1 cellular context compared by ENCODE assay signal in the genomic region with DNA sequence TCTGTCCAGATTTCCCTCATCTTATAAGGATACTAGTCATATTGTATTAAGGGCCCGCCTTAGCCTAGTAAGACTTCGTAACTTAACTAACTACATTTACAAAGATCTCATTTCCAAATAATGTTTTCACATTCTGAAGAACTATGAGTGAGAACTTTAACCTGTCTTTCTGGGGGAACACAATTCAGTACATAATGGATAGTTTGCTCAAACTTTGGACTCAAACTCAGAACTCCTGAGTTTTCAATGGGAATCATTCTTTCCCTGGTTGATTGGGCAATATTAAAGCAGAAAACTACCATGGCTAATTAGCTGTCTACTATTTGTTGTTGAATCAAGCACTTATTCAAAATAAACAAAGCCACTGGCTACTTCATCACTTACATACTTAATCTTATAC.
A peak's percentile ranks its signal among the peaks of the same experiment; 100 is the strongest.
TF ChIP-seq lines count a peak whose summit lies in the region.

No MANE protein-coding gene starts in this region.

TF ChIP-seq in HepG2, 621 proteins besides CTCF, POLR2A, EP300 and RAD21 (continued from another document and continues in another):
- TF ChIP-seq, protein P1, sequence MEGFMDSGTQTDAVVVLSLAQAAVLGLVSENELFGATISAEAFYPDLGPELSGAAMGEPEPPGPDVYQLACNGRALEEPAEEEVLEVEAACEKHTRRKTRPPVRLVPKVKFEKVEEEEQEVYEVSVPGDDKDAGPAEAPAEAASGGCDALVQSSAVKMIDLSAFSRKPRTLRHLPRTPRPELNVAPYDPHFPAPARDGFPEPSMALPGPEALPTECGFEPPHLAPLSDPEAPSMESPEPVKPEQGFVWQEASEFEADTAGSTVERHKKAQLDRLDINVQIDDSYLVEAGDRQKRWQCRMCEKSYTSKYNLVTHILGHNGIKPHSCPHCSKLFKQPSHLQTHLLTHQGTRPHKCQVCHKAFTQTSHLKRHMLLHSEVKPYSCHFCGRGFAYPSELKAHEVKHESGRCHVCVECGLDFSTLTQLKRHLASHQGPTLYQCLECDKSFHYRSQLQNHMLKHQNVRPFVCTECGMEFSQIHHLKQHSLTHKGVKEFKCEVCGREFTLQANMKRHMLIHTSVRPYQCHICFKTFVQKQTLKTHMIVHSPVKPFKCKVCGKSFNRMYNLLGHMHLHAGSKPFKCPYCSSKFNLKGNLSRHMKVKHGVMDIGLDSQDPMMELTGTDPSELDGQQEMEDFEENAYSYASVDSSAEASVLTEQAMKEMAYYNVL (CRISPR knock-in tag; IDR thresholded peaks at IDR 0.05; ENCODE audit: borderline replicate concordance), result peak; percentile 29; the same call in 1 of the 2 replicates
- no peak for TF ChIP-seq ZNF343 (CRISPR knock-in tag; IDR thresholded peaks at IDR 0.05)
- TF ChIP-seq TBX3 (IDR thresholded peaks at IDR 0.05; ENCODE audit: borderline replicate concordance), result peak; percentile 61
- peak; percentile 35 for TF ChIP-seq SKI (IDR thresholded peaks at IDR 0.05; ENCODE audit: partially characterized antibody)
- peak; percentile 81; the same call in 1 of the 2 replicates for TF ChIP-seq SOX5 (CRISPR knock-in tag; IDR thresholded peaks at IDR 0.05; ENCODE audit: borderline replicate concordance)
- TF ChIP-seq JUN (CRISPR knock-in tag; IDR thresholded peaks at IDR 0.05), result 0 out of 2 replicates have a peak, but pooled peaks have one; percentile 14
- TF ChIP-seq ATF1 (CRISPR knock-in tag; IDR thresholded peaks at IDR 0.05), result peak; percentile 14; the same call in 1 of the 2 replicates
- peak; percentile 84 for TF ChIP-seq CREM (IDR thresholded peaks at IDR 0.05)
- TF ChIP-seq CREM (CRISPR knock-in tag; IDR thresholded peaks at IDR 0.05), result no peak
- TF ChIP-seq, protein P2, sequence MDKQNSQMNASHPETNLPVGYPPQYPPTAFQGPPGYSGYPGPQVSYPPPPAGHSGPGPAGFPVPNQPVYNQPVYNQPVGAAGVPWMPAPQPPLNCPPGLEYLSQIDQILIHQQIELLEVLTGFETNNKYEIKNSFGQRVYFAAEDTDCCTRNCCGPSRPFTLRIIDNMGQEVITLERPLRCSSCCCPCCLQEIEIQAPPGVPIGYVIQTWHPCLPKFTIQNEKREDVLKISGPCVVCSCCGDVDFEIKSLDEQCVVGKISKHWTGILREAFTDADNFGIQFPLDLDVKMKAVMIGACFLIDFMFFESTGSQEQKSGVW (CRISPR knock-in tag; IDR thresholded peaks at IDR 0.05; ENCODE audit: borderline replicate concordance), result no peak
- TF ChIP-seq YY1 (IDR thresholded peaks at IDR 0.05; ENCODE audit: insufficient read depth, insufficient replicate concordance, low read depth, low read length), result no peak
- TF ChIP-seq, protein P3, sequence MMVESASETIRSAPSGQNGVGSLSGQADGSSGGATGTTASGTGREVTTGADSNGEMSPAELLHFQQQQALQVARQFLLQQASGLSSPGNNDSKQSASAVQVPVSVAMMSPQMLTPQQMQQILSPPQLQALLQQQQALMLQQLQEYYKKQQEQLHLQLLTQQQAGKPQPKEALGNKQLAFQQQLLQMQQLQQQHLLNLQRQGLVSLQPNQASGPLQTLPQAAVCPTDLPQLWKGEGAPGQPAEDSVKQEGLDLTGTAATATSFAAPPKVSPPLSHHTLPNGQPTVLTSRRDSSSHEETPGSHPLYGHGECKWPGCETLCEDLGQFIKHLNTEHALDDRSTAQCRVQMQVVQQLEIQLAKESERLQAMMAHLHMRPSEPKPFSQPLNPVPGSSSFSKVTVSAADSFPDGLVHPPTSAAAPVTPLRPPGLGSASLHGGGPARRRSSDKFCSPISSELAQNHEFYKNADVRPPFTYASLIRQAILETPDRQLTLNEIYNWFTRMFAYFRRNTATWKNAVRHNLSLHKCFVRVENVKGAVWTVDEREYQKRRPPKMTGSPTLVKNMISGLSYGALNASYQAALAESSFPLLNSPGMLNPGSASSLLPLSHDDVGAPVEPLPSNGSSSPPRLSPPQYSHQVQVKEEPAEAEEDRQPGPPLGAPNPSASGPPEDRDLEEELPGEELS (CRISPR knock-in tag; IDR thresholded peaks at IDR 0.05), result peak; percentile 90
- peak; percentile 81; the same call in 1 of the 2 replicates for TF ChIP-seq DPF2 (CRISPR knock-in tag; IDR thresholded peaks at IDR 0.05; ENCODE audit: borderline replicate concordance, low read depth)
- TF ChIP-seq FOXJ3 (CRISPR knock-in tag; IDR thresholded peaks at IDR 0.05; ENCODE audit: borderline replicate concordance), result peak; percentile 90; the same call in 1 of the 2 replicates
- TF ChIP-seq, protein P4, sequence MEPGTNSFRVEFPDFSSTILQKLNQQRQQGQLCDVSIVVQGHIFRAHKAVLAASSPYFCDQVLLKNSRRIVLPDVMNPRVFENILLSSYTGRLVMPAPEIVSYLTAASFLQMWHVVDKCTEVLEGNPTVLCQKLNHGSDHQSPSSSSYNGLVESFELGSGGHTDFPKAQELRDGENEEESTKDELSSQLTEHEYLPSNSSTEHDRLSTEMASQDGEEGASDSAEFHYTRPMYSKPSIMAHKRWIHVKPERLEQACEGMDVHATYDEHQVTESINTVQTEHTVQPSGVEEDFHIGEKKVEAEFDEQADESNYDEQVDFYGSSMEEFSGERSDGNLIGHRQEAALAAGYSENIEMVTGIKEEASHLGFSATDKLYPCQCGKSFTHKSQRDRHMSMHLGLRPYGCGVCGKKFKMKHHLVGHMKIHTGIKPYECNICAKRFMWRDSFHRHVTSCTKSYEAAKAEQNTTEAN (CRISPR knock-in tag; conservative IDR thresholded peaks at IDR 0.05), result no peak
- peak; percentile 37; the same call in 1 of the 2 replicates for TF ChIP-seq MIER3 (CRISPR knock-in tag; IDR thresholded peaks at IDR 0.05; ENCODE audit: borderline replicate concordance)
- no peak for TF ChIP-seq PTBP1 (IDR thresholded peaks at IDR 0.05; ENCODE audit: low read depth, low read length, poor library complexity, severe bottlenecking)
- TF ChIP-seq GATAD2A (CRISPR knock-in tag; IDR thresholded peaks at IDR 0.05), result peak; percentile 83
- no peak for TF ChIP-seq ZNF644 (CRISPR knock-in tag; IDR thresholded peaks at IDR 0.05; ENCODE audit: low read depth)
- 0 out of 2 replicates have a peak, but pooled peaks have one; percentile 28 for TF ChIP-seq ZNF761 (CRISPR knock-in tag; conservative IDR thresholded peaks at IDR 0.05)
- TF ChIP-seq ZKSCAN5 (CRISPR knock-in tag; IDR thresholded peaks at IDR 0.05), result no peak
- TF ChIP-seq KLF12 (CRISPR knock-in tag; IDR thresholded peaks at IDR 0.05; ENCODE audit: borderline replicate concordance), result no peak
- TF ChIP-seq ZNF879 (CRISPR knock-in tag; IDR thresholded peaks at IDR 0.05), result no peak
- TF ChIP-seq, protein P5, sequence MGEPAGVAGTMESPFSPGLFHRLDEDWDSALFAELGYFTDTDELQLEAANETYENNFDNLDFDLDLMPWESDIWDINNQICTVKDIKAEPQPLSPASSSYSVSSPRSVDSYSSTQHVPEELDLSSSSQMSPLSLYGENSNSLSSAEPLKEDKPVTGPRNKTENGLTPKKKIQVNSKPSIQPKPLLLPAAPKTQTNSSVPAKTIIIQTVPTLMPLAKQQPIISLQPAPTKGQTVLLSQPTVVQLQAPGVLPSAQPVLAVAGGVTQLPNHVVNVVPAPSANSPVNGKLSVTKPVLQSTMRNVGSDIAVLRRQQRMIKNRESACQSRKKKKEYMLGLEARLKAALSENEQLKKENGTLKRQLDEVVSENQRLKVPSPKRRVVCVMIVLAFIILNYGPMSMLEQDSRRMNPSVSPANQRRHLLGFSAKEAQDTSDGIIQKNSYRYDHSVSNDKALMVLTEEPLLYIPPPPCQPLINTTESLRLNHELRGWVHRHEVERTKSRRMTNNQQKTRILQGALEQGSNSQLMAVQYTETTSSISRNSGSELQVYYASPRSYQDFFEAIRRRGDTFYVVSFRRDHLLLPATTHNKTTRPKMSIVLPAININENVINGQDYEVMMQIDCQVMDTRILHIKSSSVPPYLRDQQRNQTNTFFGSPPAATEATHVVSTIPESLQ (CRISPR knock-in tag; conservative IDR thresholded peaks at IDR 0.05), result no peak
- TF ChIP-seq PHB2 (IDR thresholded peaks at IDR 0.05; ENCODE audit: partially characterized antibody), result no peak
- TF ChIP-seq ZNF746 (CRISPR knock-in tag; IDR thresholded peaks at IDR 0.05), result no peak
- no peak for TF ChIP-seq STAT5B (CRISPR knock-in tag; IDR thresholded peaks at IDR 0.05)
- peak in 1 of 2 experiments; percentile 37; a peak in 1 of 4 replicates for TF ChIP-seq NR2F1 (CRISPR knock-in tag; IDR thresholded peaks at IDR 0.05)
- peak; percentile 87 for TF ChIP-seq HNF4G (IDR thresholded peaks at IDR 0.05; ENCODE audit: borderline replicate concordance, low read depth, low read length)
- TF ChIP-seq HNF4G (CRISPR knock-in tag; IDR thresholded peaks at IDR 0.05; ENCODE audit: borderline replicate concordance, low read depth), result peak; percentile 42; the same call in 1 of the 2 replicates
- TF ChIP-seq, protein P6, sequence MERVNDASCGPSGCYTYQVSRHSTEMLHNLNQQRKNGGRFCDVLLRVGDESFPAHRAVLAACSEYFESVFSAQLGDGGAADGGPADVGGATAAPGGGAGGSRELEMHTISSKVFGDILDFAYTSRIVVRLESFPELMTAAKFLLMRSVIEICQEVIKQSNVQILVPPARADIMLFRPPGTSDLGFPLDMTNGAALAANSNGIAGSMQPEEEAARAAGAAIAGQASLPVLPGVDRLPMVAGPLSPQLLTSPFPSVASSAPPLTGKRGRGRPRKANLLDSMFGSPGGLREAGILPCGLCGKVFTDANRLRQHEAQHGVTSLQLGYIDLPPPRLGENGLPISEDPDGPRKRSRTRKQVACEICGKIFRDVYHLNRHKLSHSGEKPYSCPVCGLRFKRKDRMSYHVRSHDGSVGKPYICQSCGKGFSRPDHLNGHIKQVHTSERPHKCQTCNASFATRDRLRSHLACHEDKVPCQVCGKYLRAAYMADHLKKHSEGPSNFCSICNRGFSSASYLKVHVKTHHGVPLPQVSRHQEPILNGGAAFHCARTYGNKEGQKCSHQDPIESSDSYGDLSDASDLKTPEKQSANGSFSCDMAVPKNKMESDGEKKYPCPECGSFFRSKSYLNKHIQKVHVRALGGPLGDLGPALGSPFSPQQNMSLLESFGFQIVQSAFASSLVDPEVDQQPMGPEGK (CRISPR knock-in tag; IDR thresholded peaks at IDR 0.05), result peak; percentile 30; the same call in 1 of the 2 replicates
- 0 out of 2 replicates have a peak, but pooled peaks have one; percentile 42 for TF ChIP-seq RCOR2 (CRISPR knock-in tag; IDR thresholded peaks at IDR 0.05)
- TF ChIP-seq ZNF451 (CRISPR knock-in tag; IDR thresholded peaks at IDR 0.05), result no peak
- TF ChIP-seq NR2F6 (IDR thresholded peaks at IDR 0.05), result peak; percentile 70
- peak; percentile 26; the same call in 1 of the 2 replicates for TF ChIP-seq NR2F6 (CRISPR knock-in tag; IDR thresholded peaks at IDR 0.05)
- TF ChIP-seq HOXA3 (CRISPR knock-in tag; IDR thresholded peaks at IDR 0.05), result no peak
- peak in 1 of 2 experiments; percentile 16; a peak in 1 of 4 replicates for TF ChIP-seq KLF16 (CRISPR knock-in tag; IDR thresholded peaks at IDR 0.05)
- TF ChIP-seq, protein P7, sequence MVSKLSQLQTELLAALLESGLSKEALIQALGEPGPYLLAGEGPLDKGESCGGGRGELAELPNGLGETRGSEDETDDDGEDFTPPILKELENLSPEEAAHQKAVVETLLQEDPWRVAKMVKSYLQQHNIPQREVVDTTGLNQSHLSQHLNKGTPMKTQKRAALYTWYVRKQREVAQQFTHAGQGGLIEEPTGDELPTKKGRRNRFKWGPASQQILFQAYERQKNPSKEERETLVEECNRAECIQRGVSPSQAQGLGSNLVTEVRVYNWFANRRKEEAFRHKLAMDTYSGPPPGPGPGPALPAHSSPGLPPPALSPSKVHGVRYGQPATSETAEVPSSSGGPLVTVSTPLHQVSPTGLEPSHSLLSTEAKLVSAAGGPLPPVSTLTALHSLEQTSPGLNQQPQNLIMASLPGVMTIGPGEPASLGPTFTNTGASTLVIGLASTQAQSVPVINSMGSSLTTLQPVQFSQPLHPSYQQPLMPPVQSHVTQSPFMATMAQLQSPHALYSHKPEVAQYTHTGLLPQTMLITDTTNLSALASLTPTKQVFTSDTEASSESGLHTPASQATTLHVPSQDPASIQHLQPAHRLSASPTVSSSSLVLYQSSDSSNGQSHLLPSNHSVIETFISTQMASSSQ (IDR thresholded peaks at IDR 0.05; ENCODE audit: low read depth), result peak; percentile 33; the same call in 1 of the 2 replicates
- TF ChIP-seq, protein P7 (CRISPR knock-in tag; IDR thresholded peaks at IDR 0.05; ENCODE audit: borderline replicate concordance), result no peak; the same call in 1 of the 2 replicates
- peak; percentile 28; the same call in 1 of the 2 replicates for TF ChIP-seq TCF7 (IDR thresholded peaks at IDR 0.05; ENCODE audit: low read depth)
- no peak for TF ChIP-seq KDM5A (IDR thresholded peaks at IDR 0.05; ENCODE audit: borderline replicate concordance, low read length)
- TF ChIP-seq, protein P8, sequence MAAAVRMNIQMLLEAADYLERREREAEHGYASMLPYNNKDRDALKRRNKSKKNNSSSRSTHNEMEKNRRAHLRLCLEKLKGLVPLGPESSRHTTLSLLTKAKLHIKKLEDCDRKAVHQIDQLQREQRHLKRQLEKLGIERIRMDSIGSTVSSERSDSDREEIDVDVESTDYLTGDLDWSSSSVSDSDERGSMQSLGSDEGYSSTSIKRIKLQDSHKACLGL (CRISPR knock-in tag; IDR thresholded peaks at IDR 0.05), result no peak
- 0 out of 2 replicates have a peak, but pooled peaks have one; percentile 62 for TF ChIP-seq ZNF614 (CRISPR knock-in tag; IDR thresholded peaks at IDR 0.05; ENCODE audit: borderline replicate concordance)
- peak; percentile 42; the same call in 1 of the 2 replicates for TF ChIP-seq PHF21A (CRISPR knock-in tag; IDR thresholded peaks at IDR 0.05)
- TF ChIP-seq KLF11 (CRISPR knock-in tag; IDR thresholded peaks at IDR 0.05), result no peak
- TF ChIP-seq, protein P9, sequence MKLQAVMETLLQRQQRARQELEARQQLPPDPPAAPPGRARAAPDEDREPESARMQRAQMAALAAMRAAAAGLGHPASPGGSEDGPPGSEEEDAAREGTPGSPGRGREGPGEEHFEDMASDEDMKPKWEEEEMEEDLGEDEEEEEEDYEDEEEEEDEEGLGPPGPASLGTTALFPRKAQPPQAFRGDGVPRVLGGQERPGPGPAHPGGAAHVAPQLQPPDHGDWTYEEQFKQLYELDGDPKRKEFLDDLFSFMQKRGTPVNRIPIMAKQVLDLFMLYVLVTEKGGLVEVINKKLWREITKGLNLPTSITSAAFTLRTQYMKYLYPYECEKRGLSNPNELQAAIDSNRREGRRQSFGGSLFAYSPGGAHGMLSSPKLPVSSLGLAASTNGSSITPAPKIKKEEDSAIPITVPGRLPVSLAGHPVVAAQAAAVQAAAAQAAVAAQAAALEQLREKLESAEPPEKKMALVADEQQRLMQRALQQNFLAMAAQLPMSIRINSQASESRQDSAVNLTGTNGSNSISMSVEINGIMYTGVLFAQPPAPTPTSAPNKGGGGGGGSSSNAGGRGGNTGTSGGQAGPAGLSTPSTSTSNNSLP (IDR thresholded peaks at IDR 0.05; ENCODE audit: low read depth, low read length), result peak; percentile 92
- TF ChIP-seq PRMT3 (CRISPR knock-in tag; IDR thresholded peaks at IDR 0.05; ENCODE audit: borderline replicate concordance, low read depth), result no peak
- no peak for TF ChIP-seq SMARCC2 (IDR thresholded peaks at IDR 0.05)
